Comparison of ENCODE assay signal across 8 cellular contexts in genomic region chr1:145281037-145281727, GRCh38. TPM values are rescaled to one million over a fixed set of nuclear protein-coding genes. Genes with fewer than 3 reads are reported as not detected.
DNase-seq lines count a peak whose midpoint lies in the region; ATAC-seq, FAIRE-seq and TF ChIP-seq lines count a peak whose summit lies in the region.
"Not testable (repeated sequence)": the region's sequence is repeated elsewhere in the genome, so short reads cannot be mapped to it uniquely, and the experiment has no call there.

No MANE protein-coding gene starts in this region.

- not testable (repeated sequence) for H3K9ac ChIP-seq in mammary epithelial cell (ENCODE audit: insufficient read depth, low read length); keratinocyte (ENCODE audit: control insufficient read depth, extremely low read depth, insufficient read depth, low read length)

- TF ChIP-seq POLR2A in GM19099 (IDR thresholded peaks at IDR 0.05; ENCODE audit: extremely low read depth, insufficient read length, low read depth) (peak; percentile 97), spleen (IDR thresholded peaks at IDR 0.05) (peak; percentile 91 to 100 (median 95))

- not testable (repeated sequence) for H3K27ac ChIP-seq in mammary epithelial cell (ENCODE audit: insufficient read depth, low read depth, low read length)
- peak overlapping the region; percentile 38 for H3K27ac ChIP-seq in keratinocyte (ENCODE audit: control insufficient read depth, insufficient read depth, low read length)
- H3K27ac ChIP-seq in spleen = peak overlapping the region; percentile 53 to 91 (median 88)

- in situ Hi-C loops in mammary epithelial cell (cut with MboI; ENCODE audit: low sequenced_read_pairs in 2 of 2) = not testable (repeated sequence)

- CTCF ChIA-PET in activated B cell treated with CpG ODN at 0.5 μM for 24 hours (lab: Charles Lee); mammary epithelial cell (lab: Charles Lee; ENCODE audit: low non-redundant PET): not testable (repeated sequence)

- 3% methylated on average over 15 of the region's 34 CpGs for WGBS in mammary epithelial cell (ENCODE audit: low coverage, missing lambda C conversion rate)
- WGBS in spleen, 5 donors = 0% methylated on average over 25 to 34 of the region's 34 CpGs

- peak overlapping the region in 1 of 3 experiments; percentile 16 for H3K4me3 ChIP-seq in mammary epithelial cell (replicated peaks in 1 of 3; ENCODE audit: insufficient read depth in 1 of 3, low read depth in 2 of 3, low read length in 3 of 3)
- not testable (repeated sequence) for H3K4me3 ChIP-seq in keratinocyte (ENCODE audit: control insufficient read depth in 2 of 3, extremely low read depth in 1 of 3, insufficient read depth in 2 of 3, low read depth in 1 of 3, low read length in 3 of 3)
- peak overlapping the region; percentile 26 to 67 (median 36) for H3K4me3 ChIP-seq in spleen

- H3K4me1 ChIP-seq in mammary epithelial cell (ENCODE audit: insufficient read depth, low read length); keratinocyte (ENCODE audit: control insufficient read depth, extremely low read depth, insufficient read depth, low read length); spleen: not testable (repeated sequence)

- H3K4me3 Mint-ChIP-seq in activated B cell treated with CpG ODN at 0.5 μM for 24 hours = peak overlapping the region; percentile 88

- not testable (repeated sequence) for H3K27me3 ChIP-seq in mammary epithelial cell (ENCODE audit: insufficient read depth, low read length); keratinocyte (ENCODE audit: control insufficient read depth, extremely low read depth, insufficient read depth, low read length); spleen (replicated peaks in 1 of 7)

- not testable (repeated sequence) for H3K4me2 ChIP-seq in mammary epithelial cell (ENCODE audit: insufficient read depth, low read depth, low read length)
- peak overlapping the region; percentile 6 for H3K4me2 ChIP-seq in keratinocyte (ENCODE audit: control insufficient read depth, extremely low read depth, insufficient read depth, low read depth, low read length)

- not testable (repeated sequence) for H3K36me3 ChIP-seq in mammary epithelial cell (ENCODE audit: insufficient read depth, low read length); keratinocyte (ENCODE audit: control insufficient read depth in 2 of 2, extremely low read depth in 1 of 2, insufficient read depth in 2 of 2, low read length in 2 of 2); spleen

- POLR2A ChIA-PET in activated B cell treated with CpG ODN at 0.5 μM for 24 hours (lab: Charles Lee) = interaction anchor here (0.6 to 1.5 kb wide), 24 partner anchors 65 to 1982 kb away, joined by 3 to 43 read pairs (median 6); partner anchors contain the start of genes LIX1L, NUDT17, PIAS3 and POLR3C

- H3K9me3 Mint-ChIP-seq in activated B cell treated with CpG ODN at 0.5 μM for 24 hours = not testable (repeated sequence)

- H3K36me3 Mint-ChIP-seq in activated B cell treated with CpG ODN at 0.5 μM for 24 hours (ENCODE audit: low read depth) = not testable (repeated sequence)

- peak; percentile 23 to 54 for DNase-seq in AML-193 (lab: John Stamatoyannopoulos, UW)
- DNase-seq in NCI-H345 treated with DMSO at 0.1 percent for 48 hours (lab: John Stamatoyannopoulos, UW; ENCODE audit: unreplicated experiment) = peak; percentile 100
- DNase-seq in activated B cell treated with CpG ODN at 0.5 μM for 24 hours = peak; percentile 68
- peak; percentile 97 for DNase-seq in mammary epithelial cell
- peak; percentile 85 for DNase-seq in keratinocyte (ENCODE audit: low read depth, low spot score)
- DNase-seq in spleen = peak; percentile 89

- dilution Hi-C loops in mammary epithelial cell (cut with HindIII; ENCODE audit: low sequenced_read_pairs); keratinocyte (cut with MboI; ENCODE audit: extremely low pct_ligation_motif_present, low sequenced_read_pairs): not testable (repeated sequence)

- not testable (repeated sequence) for H3K9me1 ChIP-seq in keratinocyte (ENCODE audit: control insufficient read depth, extremely low read depth, insufficient read depth, low read length)

- BruUV-seq in mammary epithelial cell (replicated peaks; lab: Mats Ljungman, UMichigan) = TSS peak; percentile 92

- not testable (repeated sequence) for H3K27me3 Mint-ChIP-seq in activated B cell treated with CpG ODN at 0.5 μM for 24 hours

- not testable (repeated sequence) for H4K20me1 ChIP-seq in mammary epithelial cell (ENCODE audit: insufficient read depth, low read length); keratinocyte (ENCODE audit: control insufficient read depth, extremely low read depth, insufficient read depth, low read length)

- not testable (repeated sequence) for H3K79me2 ChIP-seq in mammary epithelial cell (ENCODE audit: insufficient read depth, low read length); keratinocyte (ENCODE audit: control insufficient read depth, insufficient read depth, low read length)

- not testable (repeated sequence) for H2AFZ ChIP-seq in mammary epithelial cell (ENCODE audit: low read depth, low read length); keratinocyte (ENCODE audit: control insufficient read depth, low read length)

- H3K27ac Mint-ChIP-seq in activated B cell treated with CpG ODN at 0.5 μM for 24 hours = peak overlapping the region; percentile 89

- intact Hi-C loops in activated B cell treated with CpG ODN at 0.5 μM for 24 hours (cut with micrococcal nuclease); mammary epithelial cell (cut with micrococcal nuclease); spleen (cut with DNase I; ENCODE audit: low total_unique reads): not testable (repeated sequence)

- TF ChIP-seq CTCF in activated B cell treated with CpG ODN at 0.5 μM for 24 hours (IDR thresholded peaks at IDR 0.05); mammary epithelial cell (conservative IDR thresholded peaks at IDR 0.05 in 1 of 2, IDR thresholded peaks at IDR 0.05 in 1 of 2; ENCODE audit: extremely low read depth in 1 of 2, insufficient read depth in 1 of 2, low read depth in 1 of 2, low read length in 2 of 2); keratinocyte (optimal IDR thresholded peaks at IDR 0.05 in 1 of 3, IDR thresholded peaks at IDR 0.05 in 1 of 3, conservative IDR thresholded peaks at IDR 0.05 in 1 of 3; ENCODE audit: extremely low read depth in 1 of 3, insufficient read depth in 2 of 3, low read length in 3 of 3): not testable (repeated sequence)
- TF ChIP-seq CTCF in spleen (IDR thresholded peaks at IDR 0.05 in 8 of 11, conservative IDR thresholded peaks at IDR 0.05 in 3 of 11) = peak in 1 of 11 experiments; percentile 5

- not testable (repeated sequence) for FAIRE-seq in keratinocyte (lab: Jason Lieb, UNC)

- ATAC-seq in HG03196 (IDR thresholded peaks at IDR 0.05; ENCODE audit: unreplicated experiment) (peak; percentile 85), activated B cell treated with CpG ODN at 0.5 μM for 24 hours (ENCODE audit: low read depth) (peak; percentile 79)

- H3K4me1 Mint-ChIP-seq in activated B cell treated with CpG ODN at 0.5 μM for 24 hours = not testable (repeated sequence)

- H3K9me3 ChIP-seq in mammary epithelial cell (replicated peaks; ENCODE audit: insufficient read depth, low read length); keratinocyte (ENCODE audit: control insufficient read depth, low read depth, low read length); spleen: not testable (repeated sequence)

RNA-seq across cellular contexts. Expression of gene PPIAL4D, which starts 39.2 kb away (rescaled TPM):
- total RNA-seq in activated B cell treated with CpG ODN at 0.5 μM for 24 hours (not detected in 2 replicates), mammary epithelial cell (not detected), spleen (not detected)
- polyA plus RNA-seq in mammary epithelial cell (not detected), keratinocyte (not detected in 3 replicates), spleen (not detected)
- polyA minus RNA-seq in mammary epithelial cell (not detected), keratinocyte (not detected in 3 replicates)
- polyA plus RNA-seq in keratinocyte (2011; ENCODE audit: low read depth) = not detected
- not detected in 2 replicates for polyA plus RNA-seq in keratinocyte (2011; cell fraction: cytosol; rRNA removed)
- not detected in 2 replicates for polyA plus RNA-seq in keratinocyte (2011; cell fraction: nucleus; rRNA removed)
- not detected in 2 replicates for polyA plus RNA-seq in keratinocyte (2012; ENCODE audit: low replicate concordance)
- not detected for polyA minus RNA-seq in keratinocyte (2011; cell fraction: cytosol; rRNA and poly(A)+ RNA removed)
- not detected in 2 replicates for polyA minus RNA-seq in keratinocyte (2011; cell fraction: nucleus; rRNA and poly(A)+ RNA removed)

Comparison
In these comparisons a context has a peak if more than half of its experiments do, and no peak if none do; other contexts are left out.
1. DNase-seq: peak in every context shown above with its lines; median percentile 100 in NCI-H345 treated with DMSO at 0.1 percent for 48 hours; 97 in mammary epithelial cell; 89 in spleen; 85 in keratinocyte; 68 in activated B cell treated with CpG ODN at 0.5 μM for 24 hours; 38 in AML-193.